In the genomic region with DNA sequence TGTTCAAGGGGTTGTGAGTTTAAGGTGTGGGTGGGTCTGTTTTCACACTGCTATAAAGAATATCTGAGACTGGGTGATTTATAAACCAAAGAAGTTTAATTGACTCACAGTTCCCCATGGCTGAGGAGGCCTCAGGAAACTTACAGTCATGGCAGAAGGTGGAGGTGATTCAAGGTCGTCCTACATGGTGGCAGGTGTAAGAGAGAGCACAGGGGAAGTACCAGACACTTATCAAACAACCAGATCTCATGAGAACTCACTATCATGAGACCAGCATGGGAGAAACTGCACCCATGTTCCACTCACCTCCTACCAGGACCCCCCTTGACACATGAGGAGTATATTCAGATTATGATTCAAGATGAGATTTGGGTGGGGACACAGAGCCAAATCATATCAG, we compare ENCODE assay signal across 15 cellular contexts. TPM values are rescaled to one million over a fixed set of nuclear protein-coding genes. Genes with fewer than 3 reads are reported as not detected.
DNase-seq lines count a peak whose midpoint lies in the region; ATAC-seq lines count a peak whose summit lies in the region.
"Had no signal": no experiment of that assay in that cellular context is flagged by ENCODE, and none has a peak within 500 bp of the region (broad histone marks: within the 10 kb centered on the region; RNA-seq: fewer than 3 reads in every experiment).

No MANE protein-coding gene starts in this region.

- H3K27ac ChIP-seq in right cardiac atrium (ENCODE audit: low read length) = no peak overlapping the region
- H3K27ac ChIP-seq: esophagus muscularis mucosa had no signal

- no peak overlapping the region for H3K4me3 ChIP-seq in right cardiac atrium (ENCODE audit: low read length)
- H3K4me3 ChIP-seq: esophagus muscularis mucosa had no signal

- H3K4me1 Mint-ChIP-seq in T-helper 2 cell treated with Interferon-gamma antibody and Interleukin-4, amounts not matched to agents 5 μg/mL and 100 μg/mL, for 36 hours (ENCODE audit: low read depth) = peaks cover 16% of the 10 kb centered on the region

- H3K4me1 ChIP-seq in right cardiac atrium (ENCODE audit: control insufficient read depth, insufficient read depth, low read length) = no peaks in the 10 kb centered on the region
- H3K4me1 ChIP-seq: esophagus muscularis mucosa had no signal

- intact Hi-C loops in right cardiac atrium (cut with DNase I) = no loop called here

- H3K27ac Mint-ChIP-seq in T-helper 2 cell treated with Interferon-gamma antibody and Interleukin-4, amounts not matched to agents 5 μg/mL and 100 μg/mL, for 36 hours = no peak overlapping the region
- H3K27ac Mint-ChIP-seq: progenitor cell of endocrine pancreas had no signal

- 94% methylated on average over 1 of the region's 1 CpG for WGBS in right cardiac atrium

- peaks cover 36% of the 10 kb centered on the region for H3K36me3 Mint-ChIP-seq in T-helper 2 cell treated with Interferon-gamma antibody and Interleukin-4, amounts not matched to agents 5 μg/mL and 100 μg/mL, for 36 hours (ENCODE audit: low read depth)

- ATAC-seq in GM21381 (IDR thresholded peaks at IDR 0.05; ENCODE audit: unreplicated experiment) = no peak
- ATAC-seq in HG03135 (IDR thresholded peaks at IDR 0.05; ENCODE audit: unreplicated experiment) = no peak
- no peak for ATAC-seq in right cardiac atrium
- ATAC-seq: left lobe of liver had no signal

- no peaks in the 10 kb centered on the region for H3K27me3 ChIP-seq in right cardiac atrium (ENCODE audit: control insufficient read depth, insufficient read depth)
- H3K27me3 ChIP-seq: esophagus muscularis mucosa had no signal

- DNase-seq in activated T-cell treated with anti-CD3 and anti-CD28 coated beads for 48 hours (ENCODE audit: low read depth) (peak; percentile 24), activated T-cell treated with anti-CD3 and anti-CD28 coated beads for 4 hours (no peak), GM19238 (ENCODE audit: insufficient read length, low spot score) (no peak), right cardiac atrium (no peak)
- DNase-seq in T-helper 2 cell treated with Interferon-gamma antibody and Interleukin-4, amounts not matched to agents 5 μg/mL and 100 μg/mL, for 36 hours (ENCODE audit: low spot score) = peak; percentile 16
- peak; percentile 11 for DNase-seq in stimulated activated CD4-positive, alpha-beta T cell treated with anti-CD3 and anti-CD28 coated beads, Interleukin-12 subunit alpha, Interleukin-12 subunit beta, amount 100 ng/mL, for 24 hours (ENCODE audit: low read depth in 2 of 2)
- DNase-seq: Calu3, dermis blood vessel endothelial cell, HCEC 1CT, NCI-H2107 had no signal

- no peaks in the 10 kb centered on the region for H3K9me3 ChIP-seq in right cardiac atrium (ENCODE audit: control insufficient read depth, low read length)
- H3K9me3 ChIP-seq: esophagus muscularis mucosa had no signal

- no peak overlapping the region for H3K4me3 Mint-ChIP-seq in T-helper 2 cell treated with Interferon-gamma antibody and Interleukin-4, amounts not matched to agents 5 μg/mL and 100 μg/mL, for 36 hours

- H3K9me3 Mint-ChIP-seq in T-helper 2 cell treated with Interferon-gamma antibody and Interleukin-4, amounts not matched to agents 5 μg/mL and 100 μg/mL, for 36 hours = no peaks in the 10 kb centered on the region

- H3K27me3 Mint-ChIP-seq in T-helper 2 cell treated with Interferon-gamma antibody and Interleukin-4, amounts not matched to agents 5 μg/mL and 100 μg/mL, for 36 hours (ENCODE audit: low read depth) = no peaks in the 10 kb centered on the region
- H3K27me3 Mint-ChIP-seq: progenitor cell of endocrine pancreas had no signal

RNA-seq across cellular contexts. Expression of gene RHBDD1, which starts 38.0 kb away (rescaled TPM):
- total RNA-seq in right cardiac atrium = 10 to 100 TPM; 40.4 to 47.3 (median 41.1) TPM
- 9.3 TPM for polyA plus RNA-seq in right cardiac atrium

Comparison
In these comparisons a context has a peak if more than half of its experiments do, and no peak if none do; other contexts are left out.
1. DNase-seq: peak in activated T-cell treated with anti-CD3 and anti-CD28 coated beads for 48 hours (single experiment), T-helper 2 cell treated with Interferon-gamma antibody and Interleukin-4, amounts not matched to agents 5 μg/mL and 100 μg/mL, for 36 hours (single experiment) and stimulated activated CD4-positive, alpha-beta T cell treated with anti-CD3 and anti-CD28 coated beads, Interleukin-12 subunit alpha, Interleukin-12 subunit beta, amount 100 ng/mL, for 24 hours (2 of 2); none in activated T-cell treated with anti-CD3 and anti-CD28 coated beads for 4 hours (single experiment), GM19238 (single experiment) and right cardiac atrium (0 of 3).